13 cellular contexts compared by ENCODE assay signal in genomic region chr16:67441289-67441753, GRCh38. TPM values are rescaled to one million over a fixed set of nuclear protein-coding genes. Genes with fewer than 3 reads are reported as not detected.
A peak's percentile ranks its signal among the peaks of the same experiment; 100 is the strongest.
DNase-seq lines count a peak whose midpoint lies in the region; ATAC-seq and TF ChIP-seq lines count a peak whose summit lies in the region.
"Had no signal": no experiment of that assay in that cellular context is flagged by ENCODE, and none has a peak within 500 bp of the region (broad histone marks: within the 10 kb centered on the region; RNA-seq: fewer than 3 reads in every experiment).

No MANE protein-coding gene starts in this region.

- H3K4me3 ChIP-seq in esophagus squamous epithelium, result no peak overlapping the region
- H3K4me3 ChIP-seq in CD4-positive, alpha-beta memory T cell (ENCODE audit: low read length in 2 of 2), result no peak overlapping the region

- no peaks in the 10 kb centered on the region for H3K27me3 ChIP-seq in esophagus squamous epithelium
- H3K27me3 ChIP-seq in CD4-positive, alpha-beta memory T cell (ENCODE audit: insufficient read depth, low read length), result no peaks in the 10 kb centered on the region

- POLR2A ChIA-PET in CD4-positive, alpha-beta memory T cell (lab: Charles Lee; ENCODE audit: partially characterized antibody), result no interaction called here

- no peak for ATAC-seq in HG03520 (IDR thresholded peaks at IDR 0.05; ENCODE audit: unreplicated experiment)
- ATAC-seq: effector memory CD8-positive, alpha-beta T cell had no signal

- peaks cover 26 to 92% (median 27%) of the 10 kb centered on the region in 3 donors for H3K36me3 ChIP-seq in esophagus squamous epithelium
- H3K36me3 ChIP-seq in CD4-positive, alpha-beta memory T cell (ENCODE audit: insufficient read depth, low read length), result peaks cover 18% of the 10 kb centered on the region

- peak; percentile 47 for DNase-seq in DMS53 treated with DMSO at 0.1 percent for 48 hours (lab: John Stamatoyannopoulos, UW; ENCODE audit: unreplicated experiment)
- peak; percentile 83 for DNase-seq in NCI-H2171 (lab: John Stamatoyannopoulos, UW)
- DNase-seq in esophagus squamous epithelium (lab: John Stamatoyannopoulos, UW), result no peak
- peak; percentile 51 for DNase-seq in pons (ENCODE audit: low spot score)
- no peak for DNase-seq in CD4-positive, alpha-beta memory T cell
- no peak for DNase-seq in mesenteric fat pad (ENCODE audit: low spot score)
- DNase-seq in activated effector memory CD4-positive, alpha-beta T cell treated with Interleukin-2 at 50 U/mL for 16 hours, result no peak
- DNase-seq: activated CD4-positive, CD25-positive, alpha-beta regulatory T cell; effector memory CD8-positive, alpha-beta T cell had no signal

- no peaks in the 10 kb centered on the region for H3K9me3 ChIP-seq in esophagus squamous epithelium
- H3K9me3 ChIP-seq in CD4-positive, alpha-beta memory T cell (ENCODE audit: control insufficient read depth in 1 of 2, low read length in 2 of 2), result no peaks in the 10 kb centered on the region

- H3K36me3 Mint-ChIP-seq in CD4-positive, alpha-beta memory T cell, result peaks cover 16 to 61% of the 10 kb centered on the region in 2 donors
- H3K36me3 Mint-ChIP-seq: activated naive CD4-positive, alpha-beta T cell treated with anti-CD3 and anti-CD28 coated beads, Interleukin-2, amount 50 U/mL, for 24 hours had no signal

- WGBS in esophagus squamous epithelium, 2 donors, result 53 to 86% methylated on average over 3 to 8 of the region's 17 CpGs

- H3K4me1 Mint-ChIP-seq in CD4-positive, alpha-beta memory T cell, result peaks cover 0 to 3% (median 0%) of the 10 kb centered on the region in 4 donors
- H3K4me1 Mint-ChIP-seq: activated naive CD4-positive, alpha-beta T cell treated with anti-CD3 and anti-CD28 coated beads, Interleukin-2, amount 50 U/mL, for 24 hours had no signal

- H3K9me3 Mint-ChIP-seq in CD4-positive, alpha-beta memory T cell, result peaks cover 0 to 1% (median 0%) of the 10 kb centered on the region in 8 donors
- H3K9me3 Mint-ChIP-seq: activated naive CD4-positive, alpha-beta T cell treated with anti-CD3 and anti-CD28 coated beads, Interleukin-2, amount 50 U/mL, for 24 hours; effector memory CD8-positive, alpha-beta T cell had no signal

- H3K27me3 Mint-ChIP-seq in CD4-positive, alpha-beta memory T cell, result no peaks in the 10 kb centered on the region
- H3K27me3 Mint-ChIP-seq: activated naive CD4-positive, alpha-beta T cell treated with anti-CD3 and anti-CD28 coated beads, Interleukin-2, amount 50 U/mL, for 24 hours; effector memory CD8-positive, alpha-beta T cell had no signal

- peaks cover 18 to 70% (median 34%) of the 10 kb centered on the region in 3 donors for H3K4me1 ChIP-seq in esophagus squamous epithelium
- H3K4me1 ChIP-seq in CD4-positive, alpha-beta memory T cell (ENCODE audit: insufficient read depth, low read length), result no peaks in the 10 kb centered on the region

- peak overlapping the region in 1 of 7 donors; percentile 78 for H3K27ac Mint-ChIP-seq in CD4-positive, alpha-beta memory T cell
- H3K27ac Mint-ChIP-seq: activated naive CD4-positive, alpha-beta T cell treated with anti-CD3 and anti-CD28 coated beads, Interleukin-2, amount 50 U/mL, for 24 hours had no signal

- CTCF ChIA-PET in CD4-positive, alpha-beta memory T cell (lab: Charles Lee; ENCODE audit: partially characterized antibody), result interaction anchor here (0.7 kb wide), 1 partner anchor 181 kb away, joined by 3 read pairs; no protein-coding TSS in a partner anchor

- TF ChIP-seq POLR2A in esophagus squamous epithelium (IDR thresholded peaks at IDR 0.05), result no peak

- H3K4me3 Mint-ChIP-seq in CD4-positive, alpha-beta memory T cell, result no peak overlapping the region
- H3K4me3 Mint-ChIP-seq: activated naive CD4-positive, alpha-beta T cell treated with anti-CD3 and anti-CD28 coated beads, Interleukin-2, amount 50 U/mL, for 24 hours; effector memory CD8-positive, alpha-beta T cell had no signal

- no peak for TF ChIP-seq CTCF in esophagus squamous epithelium (IDR thresholded peaks at IDR 0.05)

- H3K27ac ChIP-seq in esophagus squamous epithelium, result peak overlapping the region; percentile 8 to 50 (median 42)
- no peak overlapping the region for H3K27ac ChIP-seq in CD4-positive, alpha-beta memory T cell (ENCODE audit: low read depth, low read length)

- intact Hi-C loops in esophagus squamous epithelium (cut with DNase I), result no loop called here
- intact Hi-C loops in CD4-positive, alpha-beta memory T cell (cut with micrococcal nuclease), result no loop called here

RNA-seq across cellular contexts. Expression of gene HSD11B2, which starts 10.4 kb away (rescaled TPM):
- total RNA-seq in esophagus squamous epithelium (10 to 100 TPM in 1 of 4 donors, 1 to 10 TPM in 3; 2.1 to 13.0 (median 6.7) TPM), mesenteric fat pad (0.71 TPM)
- total RNA-seq in CD4-positive, alpha-beta memory T cell, result not detected
- under 1 TPM in 1 of 2 donors, not detected in 1; 0.29 TPM for polyA plus RNA-seq in CD4-positive, alpha-beta memory T cell
- total RNA-seq: Daoy, RPMI7951 had no signal

RNA-seq across cellular contexts. Expression of gene ZDHHC1, which starts 25.0 kb away (rescaled TPM):
- total RNA-seq in esophagus squamous epithelium (10 to 100 TPM in 1 of 4 donors, 1 to 10 TPM in 3; 2.5 to 11.1 (median 3.8) TPM), mesenteric fat pad (9.5 TPM)
- total RNA-seq in CD4-positive, alpha-beta memory T cell, result not detected
- polyA plus RNA-seq in CD4-positive, alpha-beta memory T cell, result not detected

RNA-seq across cellular contexts. Expression of gene ATP6V0D1, which starts 39.6 kb away (rescaled TPM):
- total RNA-seq in esophagus squamous epithelium (100 to 1,000 TPM in 3 of 4 donors, 10 to 100 TPM in 1; 99.4 to 158 (median 131) TPM), mesenteric fat pad (89.5 TPM)
- total RNA-seq in CD4-positive, alpha-beta memory T cell, result 10 to 100 TPM; 42.8 to 49.0 TPM
- 100 to 1,000 TPM in 1 of 2 donors, 10 to 100 TPM in 1; 92.8 to 133 TPM for polyA plus RNA-seq in CD4-positive, alpha-beta memory T cell

RNA-seq across cellular contexts. Expression of gene AGRP, which starts 42.0 kb away (rescaled TPM):
- total RNA-seq in esophagus squamous epithelium, result not detected
- not detected for total RNA-seq in CD4-positive, alpha-beta memory T cell
- not detected for polyA plus RNA-seq in CD4-positive, alpha-beta memory T cell
- total RNA-seq in mesenteric fat pad, result not detected
- total RNA-seq: Daoy, RPMI7951 had no signal

RNA-seq across cellular contexts. Expression of gene TPPP3, which starts 48.0 kb away (rescaled TPM):
- 10 to 100 TPM in 2 of 4 donors, 1 to 10 TPM in 2; 3.0 to 26.2 (median 8.2) TPM for total RNA-seq in esophagus squamous epithelium
- not detected for total RNA-seq in CD4-positive, alpha-beta memory T cell
- not detected for polyA plus RNA-seq in CD4-positive, alpha-beta memory T cell
- total RNA-seq in mesenteric fat pad, result 4.8 TPM
- total RNA-seq: Daoy had no signal

Comparison
In these comparisons a context has a peak if more than half of its experiments do, and no peak if none do; other contexts are left out.
1. DNase-seq: peak in DMS53 treated with DMSO at 0.1 percent for 48 hours (single experiment), NCI-H2171 (single experiment) and pons (single experiment); none in esophagus squamous epithelium (single experiment), CD4-positive, alpha-beta memory T cell (0 of 5), mesenteric fat pad (single experiment) and activated effector memory CD4-positive, alpha-beta T cell treated with Interleukin-2 at 50 U/mL for 16 hours (single experiment).